ENCODE assay signal across 8 cellular contexts in the genomic region with DNA sequence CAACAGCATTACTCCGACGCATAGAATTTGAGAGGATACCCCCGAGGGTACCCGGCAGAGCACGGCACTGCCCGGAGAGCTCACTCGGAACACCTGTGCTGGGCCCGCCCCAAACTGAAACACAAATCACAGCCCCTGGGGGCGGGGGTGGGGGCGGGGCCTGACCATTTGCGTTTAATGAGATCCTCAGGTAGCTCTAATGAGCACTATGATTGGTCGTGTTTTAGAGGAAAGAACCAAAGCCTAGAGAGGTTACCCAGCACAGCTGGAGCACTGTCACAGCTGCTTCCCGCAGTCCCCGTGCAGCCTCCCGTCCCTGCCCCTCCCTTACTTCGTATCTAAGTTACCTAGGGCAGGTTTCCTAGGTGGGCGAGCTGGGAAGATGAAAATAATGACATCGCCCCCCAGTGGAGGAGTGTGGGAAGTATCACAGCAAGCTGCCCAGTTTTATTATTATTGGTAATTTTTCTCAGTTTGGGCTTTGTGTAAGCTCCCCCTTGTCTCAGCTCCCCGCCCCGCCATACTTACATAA.
A peak's percentile ranks its signal among the peaks of the same experiment; 100 is the strongest.
DNase-seq lines count a peak whose midpoint lies in the region; ATAC-seq, FAIRE-seq and TF ChIP-seq lines count a peak whose summit lies in the region.

No MANE protein-coding gene starts in this region.

- no peaks in the 10 kb centered on the region for H3K27me3 ChIP-seq in bronchial epithelial cell (ENCODE audit: control insufficient read depth, insufficient read depth, low read length)
- peaks cover 0 to 7% (median 0%) of the 10 kb centered on the region in 5 donors for H3K27me3 ChIP-seq in subcutaneous abdominal adipose tissue (ENCODE audit: control insufficient read depth in 5 of 5, insufficient read depth in 4 of 5, low read length in 5 of 5)

- H3K36me3 ChIP-seq in bronchial epithelial cell (ENCODE audit: control insufficient read depth, insufficient read depth, low read length) (no peaks in the 10 kb centered on the region), subcutaneous abdominal adipose tissue (ENCODE audit: control insufficient read depth in 5 of 5, insufficient read depth in 5 of 5, low read length in 5 of 5) (no peaks in the 10 kb centered on the region)

- H3K4me3 ChIP-seq in bronchial epithelial cell (ENCODE audit: low read depth, low read length), result peak overlapping the region; percentile 47
- H3K4me3 ChIP-seq in subcutaneous abdominal adipose tissue (ENCODE audit: low read depth in 1 of 5, low read length in 5 of 5), result peak overlapping the region in 3 of 5 donors; percentile 17 to 46 (median 37)

- H3K9me3 ChIP-seq in subcutaneous abdominal adipose tissue (ENCODE audit: control insufficient read depth in 5 of 5, low read length in 5 of 5), result peaks cover 0 to 25% (median 7%) of the 10 kb centered on the region in 5 donors

- H3K27ac ChIP-seq in subcutaneous abdominal adipose tissue (ENCODE audit: low read depth, low read length), result no peak overlapping the region

- FAIRE-seq in HTR-8/SVneo (lab: Jason Lieb, UNC) (no peak), bronchial epithelial cell (lab: Jason Lieb, UNC) (no peak)

- DNase-seq in COLO668 (lab: John Stamatoyannopoulos, UW; ENCODE audit: unreplicated experiment), result peak; percentile 47
- DNase-seq in HTR-8/SVneo (ENCODE audit: insufficient read length, low spot score), result peak; percentile 47
- peak; percentile 94 for DNase-seq in SW480 (ENCODE audit: low spot score)
- peak; percentile 60 for DNase-seq in bronchial epithelial cell (ENCODE audit: low read depth)
- peak; percentile 27 to 56 for DNase-seq in lung microvascular endothelial cell (ENCODE audit: low read depth in 2 of 2)
- no peak for DNase-seq in hepatic stellate cell (ENCODE audit: low spot score)

- H3K4me1 ChIP-seq in subcutaneous abdominal adipose tissue (ENCODE audit: control insufficient read depth in 5 of 5, insufficient read depth in 5 of 5, low read length in 5 of 5), result peaks cover 0 to 7% (median 5%) of the 10 kb centered on the region in 5 donors

- ATAC-seq in GM21717 (IDR thresholded peaks at IDR 0.05; ENCODE audit: unreplicated experiment), result no peak

- peak; percentile 64 for TF ChIP-seq CTCF in bronchial epithelial cell (IDR thresholded peaks at IDR 0.05; ENCODE audit: insufficient read depth, low read length, severe bottlenecking)

- H3K9ac ChIP-seq in subcutaneous abdominal adipose tissue (ENCODE audit: low read length in 5 of 5), result no peak overlapping the region
